Comparison of ENCODE assay signal across 11 cellular contexts in genomic region chr12:111443086-111443485, GRCh38. TPM values are rescaled to one million over a fixed set of nuclear protein-coding genes. Genes with fewer than 3 reads are reported as not detected.
A peak's percentile ranks its signal among the peaks of the same experiment; 100 is the strongest.
DNase-seq lines count a peak whose midpoint lies in the region; ATAC-seq, FAIRE-seq and TF ChIP-seq lines count a peak whose summit lies in the region.
"Had no signal": no experiment of that assay in that cellular context is flagged by ENCODE, and none has a peak within 500 bp of the region (broad histone marks: within the 10 kb centered on the region; RNA-seq: fewer than 3 reads in every experiment).

No MANE protein-coding gene starts in this region.

- no peaks in the 10 kb centered on the region; a peak in 1 of 5 replicates for H3K27me3 ChIP-seq in HepG2 (ENCODE audit: control insufficient read depth in 1 of 2, insufficient read depth in 2 of 2, low read length in 2 of 2)
- no peaks in the 10 kb centered on the region for H3K27me3 ChIP-seq in subcutaneous abdominal adipose tissue (ENCODE audit: control insufficient read depth in 5 of 5, insufficient read depth in 4 of 5, low read length in 5 of 5)

- H3K4me2 ChIP-seq in HepG2 (ENCODE audit: low read depth, low read length) = no peak overlapping the region

- BruUV-seq in HepG2 (replicated peaks; lab: Mats Ljungman, UMichigan) = no TSS peak

- H3K4me3 ChIP-seq in HepG2 (replicated peaks in 1 of 3; ENCODE audit: insufficient read depth in 1 of 3, low read depth in 2 of 3, low read length in 3 of 3) (no peak overlapping the region), subcutaneous abdominal adipose tissue (ENCODE audit: low read depth in 1 of 5, low read length in 5 of 5) (no peak overlapping the region)

- intact Hi-C loops in activated naive CD4-positive, alpha-beta T cell treated with anti-CD3 and anti-CD28 coated beads for 36 hours (cut with micrococcal nuclease) = loop anchor here (1.0 kb wide), 1 partner anchor 9 kb away; no protein-coding TSS in a partner anchor
- intact Hi-C loops in HepG2 (cut with micrococcal nuclease; ENCODE audit: unreplicated experiment) = no loop called here

- POLR2A ChIA-PET in HepG2 (lab: Yijun Ruan, JAX) = no interaction called here

- TF ChIP-seq POLR2A in HepG2 (IDR thresholded peaks at IDR 0.05; ENCODE audit: insufficient read depth in 1 of 2, low read depth in 2 of 2, low read length in 2 of 2) = no peak

- no peak overlapping the region for H2AFZ ChIP-seq in HepG2 (ENCODE audit: low read length)

- H4K20me1 ChIP-seq in HepG2 (ENCODE audit: insufficient read depth, low read length) = 0 out of 2 replicates have a peak, but pooled peaks cover 8% of the 10 kb centered on the region

- TF ChIP-seq RAD21 in HepG2 (CRISPR knock-in tag; IDR thresholded peaks at IDR 0.05) = no peak

- H3K4me1 ChIP-seq in HepG2 (ENCODE audit: insufficient read depth, low read length) (no peaks in the 10 kb centered on the region), subcutaneous abdominal adipose tissue (ENCODE audit: control insufficient read depth in 5 of 5, insufficient read depth in 5 of 5, low read length in 5 of 5) (peaks cover 32 to 95% (median 91%) of the 10 kb centered on the region in 5 donors)

- no peak overlapping the region for H3K4me3 Mint-ChIP-seq in activated naive CD4-positive, alpha-beta T cell treated with anti-CD3 and anti-CD28 coated beads for 36 hours
- H3K4me3 Mint-ChIP-seq in activated naive CD8-positive, alpha-beta T cell = no peak overlapping the region
- H3K4me3 Mint-ChIP-seq: mesothelial cell of epicardium had no signal

- peak overlapping the region; percentile 7 for H3K27ac Mint-ChIP-seq in activated naive CD4-positive, alpha-beta T cell treated with anti-CD3 and anti-CD28 coated beads for 36 hours
- H3K27ac Mint-ChIP-seq in activated naive CD8-positive, alpha-beta T cell = peak overlapping the region; percentile 24

- no peaks in the 10 kb centered on the region for H3K9me3 ChIP-seq in HepG2 (ENCODE audit: low read length)
- H3K9me3 ChIP-seq in subcutaneous abdominal adipose tissue (ENCODE audit: control insufficient read depth in 5 of 5, low read length in 5 of 5) = no peaks in the 10 kb centered on the region

- H3K36me3 Mint-ChIP-seq in activated naive CD4-positive, alpha-beta T cell treated with anti-CD3 and anti-CD28 coated beads for 36 hours (ENCODE audit: low read depth) = peaks cover 18% of the 10 kb centered on the region
- H3K36me3 Mint-ChIP-seq in activated naive CD8-positive, alpha-beta T cell = no peaks in the 10 kb centered on the region

- H3K27ac ChIP-seq in HepG2 (ENCODE audit: extremely low read length, insufficient read depth, low read length) (no peak overlapping the region), subcutaneous abdominal adipose tissue (ENCODE audit: low read depth, low read length) (peak overlapping the region; percentile 85)

- CTCF ChIA-PET in activated naive CD4-positive, alpha-beta T cell treated with anti-CD3 and anti-CD28 coated beads for 36 hours (lab: Charles Lee) = interaction anchor here (0.6 to 23.4 kb wide), 4 partner anchors 8 to 130 kb away, joined by 5 to 763 read pairs (median 19); partner anchors contain the start of gene SH2B3
- CTCF ChIA-PET in HepG2 (lab: Yijun Ruan, JAX; ENCODE audit: low intra/inter-chr PET ratio, low total read pairs) = no interaction called here

- peaks cover 28 to 75% of the 10 kb centered on the region in 2 experiments for H3K36me3 ChIP-seq in HepG2 (replicated peaks in 1 of 2; ENCODE audit: control insufficient read depth in 1 of 2, insufficient read depth in 2 of 2, low read length in 2 of 2)
- H3K36me3 ChIP-seq in subcutaneous abdominal adipose tissue (ENCODE audit: control insufficient read depth in 5 of 5, insufficient read depth in 5 of 5, low read length in 5 of 5) = peaks cover 0 to 57% (median 35%) of the 10 kb centered on the region in 5 donors

- TF ChIP-seq EP300 in HepG2 (IDR thresholded peaks at IDR 0.05; ENCODE audit: low read depth in 2 of 2, low read length in 2 of 2) = no peak
- no peak for TF ChIP-seq EP300 in HepG2 (CRISPR knock-in tag; IDR thresholded peaks at IDR 0.05; ENCODE audit: borderline replicate concordance)

- no peak for DNase-seq in activated naive CD4-positive, alpha-beta T cell treated with anti-CD3 and anti-CD28 coated beads for 36 hours
- DNase-seq in activated naive CD4-positive, alpha-beta T cell treated with Interleukin-2 at 50 U/mL for 16 hours = no peak
- no peak for DNase-seq in HepG2 (ENCODE audit: low spot score)
- no peak for DNase-seq in NCI-H82 treated with DMSO at 0.1 percent for 48 hours (lab: John Stamatoyannopoulos, UW; ENCODE audit: unreplicated experiment)
- DNase-seq in effector CD8-positive, alpha-beta T cell (lab: John Stamatoyannopoulos, UW) = no peak
- DNase-seq in iPS-NIHi7 (ENCODE audit: extremely low spot score) = no peak
- DNase-seq: activated T-cell treated with anti-CD3 and anti-CD28 coated beads, Interleukin-2, amount 50 U/mL, for 1 hour; NCI-H1092 treated with DMSO at 0.1 percent for 48 hours had no signal

- FAIRE-seq in HepG2 (lab: Jason Lieb, UNC) = no peak

- no peaks in the 10 kb centered on the region for H3K79me2 ChIP-seq in HepG2 (ENCODE audit: insufficient read depth, low read length)

- in situ Hi-C loops in HepG2 (cut with HindIII; ENCODE audit: extremely low pct_ligation_motif_present, low pct_unique_long_range_greater_than_20kb) = no loop called here

- peaks cover 74% of the 10 kb centered on the region for H3K4me1 Mint-ChIP-seq in activated naive CD4-positive, alpha-beta T cell treated with anti-CD3 and anti-CD28 coated beads for 36 hours (ENCODE audit: low read depth)
- peaks cover 75% of the 10 kb centered on the region for H3K4me1 Mint-ChIP-seq in activated naive CD8-positive, alpha-beta T cell (ENCODE audit: low read depth)

- no peaks in the 10 kb centered on the region for H3K9me3 Mint-ChIP-seq in activated naive CD4-positive, alpha-beta T cell treated with anti-CD3 and anti-CD28 coated beads for 36 hours
- H3K9me3 Mint-ChIP-seq in activated naive CD8-positive, alpha-beta T cell (ENCODE audit: low read depth) = no peaks in the 10 kb centered on the region
- H3K9me3 Mint-ChIP-seq: mesothelial cell of epicardium had no signal

- TF ChIP-seq CTCF in HepG2 (CRISPR knock-in tag; IDR thresholded peaks at IDR 0.05) = no peak

- 95% methylated on average over 4 of the region's 7 CpGs for WGBS in HepG2 (ENCODE audit: low lambda C conversion rate)

- H3K9ac ChIP-seq in HepG2 (ENCODE audit: insufficient read depth, low read depth, low read length) (no peak overlapping the region), subcutaneous abdominal adipose tissue (ENCODE audit: low read length in 5 of 5) (peak overlapping the region in 3 of 5 donors; percentile 9 to 38 (median 38))

- no peak for ATAC-seq in HepG2

- H3K27me3 Mint-ChIP-seq in activated naive CD4-positive, alpha-beta T cell treated with anti-CD3 and anti-CD28 coated beads for 36 hours (ENCODE audit: low read depth) = no peaks in the 10 kb centered on the region
- H3K27me3 Mint-ChIP-seq in activated naive CD8-positive, alpha-beta T cell = no peaks in the 10 kb centered on the region

TF ChIP-seq in HepG2, 621 proteins besides CTCF, POLR2A, EP300 and RAD21:
- TF ChIP-seq RBM22 (optimal IDR thresholded peaks at IDR 0.05; ENCODE audit: low read length) (peak; percentile 10), KLF12 (CRISPR knock-in tag; IDR thresholded peaks at IDR 0.05; ENCODE audit: borderline replicate concordance) (no peak)

RNA-seq across cellular contexts. Expression of gene SH2B3, which starts 37.4 kb away (rescaled TPM):
- total RNA-seq in activated naive CD4-positive, alpha-beta T cell treated with anti-CD3 and anti-CD28 coated beads for 36 hours = 10 to 100 TPM; 21.1 to 21.3 TPM
- 6.8 and 6.9 TPM in 2 replicates for total RNA-seq in HepG2 (2016; rRNA removed; fragmentation: Illumina TruSeq; extraction: Trizol)
- 3.0 and 4.5 TPM in 2 replicates for total RNA-seq in HepG2 (2016; cell fraction: cytosol; rRNA removed; fragmentation: Illumina TruSeq; extraction: Trizol; ENCODE audit: low read depth)
- total RNA-seq in HepG2 (2016; cell fraction: insoluble cytoplasmic fraction; rRNA removed; fragmentation: Illumina TruSeq; extraction: Trizol) = 5.3 and 6.3 TPM in 2 replicates
- 8.1 and 8.8 TPM in 2 replicates for total RNA-seq in HepG2 (2016; cell fraction: membrane; rRNA removed; fragmentation: Illumina TruSeq; extraction: Trizol)
- total RNA-seq in HepG2 (2016; cell fraction: nucleus; rRNA removed; fragmentation: Illumina TruSeq; extraction: Trizol) = 3.3 and 4.2 TPM in 2 replicates
- polyA plus RNA-seq in HepG2 (2011; rRNA removed) = 6.8 and 7.1 TPM in 2 replicates
- 5.9 and 7.0 TPM in 2 replicates for polyA plus RNA-seq in HepG2 (2011; cell fraction: cytosol; rRNA removed)
- polyA plus RNA-seq in HepG2 (2011; cell fraction: nucleus; rRNA removed) = 6.3 and 7.7 TPM in 2 replicates
- 5.1 and 9.2 TPM in 2 replicates for polyA plus RNA-seq in HepG2 (2012)
- 0.99 and 1.3 TPM in 2 replicates for polyA plus RNA-seq in HepG2 (2016; cell fraction: cytosol; fragmentation: Illumina TruSeq; extraction: Trizol; ENCODE audit: low read depth)
- 7.6 and 9.1 TPM in 2 replicates for polyA plus RNA-seq in HepG2 (2016; cell fraction: insoluble cytoplasmic fraction; fragmentation: Illumina TruSeq; extraction: Trizol; ENCODE audit: low read depth)
- 5.2 and 5.7 TPM in 2 replicates for polyA plus RNA-seq in HepG2 (2016; cell fraction: membrane; fragmentation: Illumina TruSeq; extraction: Trizol; ENCODE audit: low read depth)
- 8.8 and 9.8 TPM in 2 replicates for polyA plus RNA-seq in HepG2 (2016; cell fraction: nucleus; fragmentation: Illumina TruSeq; extraction: Trizol; ENCODE audit: insufficient read depth, low read depth)
- 2.2 and 11.4 TPM in 2 replicates for polyA minus RNA-seq in HepG2 (2011; rRNA and poly(A)+ RNA removed; ENCODE audit: low replicate concordance)
- 6.2 and 6.9 TPM in 2 replicates for polyA minus RNA-seq in HepG2 (2011; cell fraction: cytosol; rRNA and poly(A)+ RNA removed)
- polyA minus RNA-seq in HepG2 (2011; cell fraction: nucleus; rRNA and poly(A)+ RNA removed) = 3.3 and 3.9 TPM in 2 replicates
